14 cellular contexts compared by ENCODE assay signal in the genomic region with DNA sequence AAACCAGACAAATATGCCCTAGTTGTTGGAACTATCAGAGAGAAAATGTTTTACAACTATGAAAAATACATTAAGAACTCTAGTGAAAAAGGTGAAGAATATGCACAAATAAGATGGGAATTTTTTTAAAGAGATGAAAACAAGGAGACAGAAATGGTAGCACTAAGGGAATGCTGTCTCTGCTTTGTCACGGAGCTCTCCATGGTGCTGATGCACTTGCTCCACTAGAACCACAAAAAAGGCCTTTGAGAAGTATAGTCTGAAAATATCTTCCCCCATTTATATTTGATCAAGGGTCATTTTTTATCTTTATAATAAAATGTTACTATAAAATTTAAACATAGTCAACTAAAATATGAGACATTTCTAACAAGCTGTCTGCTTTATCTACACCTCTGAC.
A peak's percentile ranks its signal among the peaks of the same experiment; 100 is the strongest.
DNase-seq lines count a peak whose midpoint lies in the region; ATAC-seq, FAIRE-seq and TF ChIP-seq lines count a peak whose summit lies in the region.
"Had no signal": no experiment of that assay in that cellular context is flagged by ENCODE, and none has a peak within 500 bp of the region (broad histone marks: within the 10 kb centered on the region; RNA-seq: fewer than 3 reads in every experiment).

No MANE protein-coding gene starts in this region.

- no peaks in the 10 kb centered on the region for H3K27me3 Mint-ChIP-seq in activated CD4-positive, alpha-beta memory T cell treated with anti-CD3 and anti-CD28 coated beads, Interleukin-2, amount 10 ng/mL, durations not matched to agents 7 days and 5 days

- H3K4me3 ChIP-seq in A549 (no peak overlapping the region), HEK293 (ENCODE audit: low read depth, low read length) (no peak overlapping the region), hepatocyte (no peak overlapping the region), thyroid gland (replicated peaks in 1 of 3) (no peak overlapping the region)

- no peak overlapping the region for H3K27ac ChIP-seq in A549
- H3K27ac ChIP-seq in HEK293 (ENCODE audit: extremely low read depth, low read depth, low read length), result no peak overlapping the region
- no peak overlapping the region for H3K27ac ChIP-seq in hepatocyte
- H3K27ac ChIP-seq in thyroid gland, result no peak overlapping the region

- TF ChIP-seq EP300 in A549 (IDR thresholded peaks at IDR 0.05), result no peak

- TF ChIP-seq RAD21 in A549 (conservative IDR thresholded peaks at IDR 0.05 in 1 of 2, IDR thresholded peaks at IDR 0.05 in 1 of 2), result no peak

- no peaks in the 10 kb centered on the region for H3K4me1 Mint-ChIP-seq in activated CD4-positive, alpha-beta memory T cell treated with anti-CD3 and anti-CD28 coated beads, Interleukin-2, amount 10 ng/mL, durations not matched to agents 7 days and 5 days
- H3K4me1 Mint-ChIP-seq: stimulated activated effector memory CD8-positive, alpha-beta T cell treated with anti-CD3 and anti-CD28 coated beads, Interleukin-12 subunit alpha, Interleukin-12 subunit beta, amount 100 ng/mL, for 72 hours had no signal

- intact Hi-C loops in thyroid gland (cut with DNase I), result no loop called here

- H3K4me1 ChIP-seq in A549, result no peaks in the 10 kb centered on the region
- no peaks in the 10 kb centered on the region for H3K4me1 ChIP-seq in HEK293 (ENCODE audit: control insufficient read depth, insufficient read depth, low read length)
- H3K4me1 ChIP-seq in hepatocyte (ENCODE audit: insufficient read depth), result no peaks in the 10 kb centered on the region
- H3K4me1 ChIP-seq in thyroid gland, result no peaks in the 10 kb centered on the region

- no peaks in the 10 kb centered on the region for H3K79me2 ChIP-seq in hepatocyte

- no peaks in the 10 kb centered on the region for H3K9me3 ChIP-seq in A549
- no peaks in the 10 kb centered on the region for H3K9me3 ChIP-seq in HEK293 (ENCODE audit: control insufficient read depth, insufficient read depth, low read depth, low read length)
- H3K9me3 ChIP-seq in hepatocyte (ENCODE audit: low read depth), result no peaks in the 10 kb centered on the region
- H3K9me3 ChIP-seq in thyroid gland, result no peaks in the 10 kb centered on the region

- H3K9me2 ChIP-seq in hepatocyte (replicated peaks; ENCODE audit: insufficient read depth), result no peaks in the 10 kb centered on the region

- TF ChIP-seq POLR2A in A549 (IDR thresholded peaks at IDR 0.05; ENCODE audit: low read length) (no peak), thyroid gland (IDR thresholded peaks at IDR 0.05) (no peak)

- peaks cover 1% of the 10 kb centered on the region for H3K9me3 Mint-ChIP-seq in activated CD4-positive, alpha-beta memory T cell treated with anti-CD3 and anti-CD28 coated beads, Interleukin-2, amount 10 ng/mL, durations not matched to agents 7 days and 5 days

- no peak for TF ChIP-seq CTCF in A549 (IDR thresholded peaks at IDR 0.05)
- no peak for TF ChIP-seq CTCF in HEK293 (tag by site-specific recombination; IDR thresholded peaks at IDR 0.05)
- no peak for TF ChIP-seq CTCF in hepatocyte (IDR thresholded peaks at IDR 0.05; ENCODE audit: poor library complexity)
- no peak for TF ChIP-seq CTCF in thyroid gland (IDR thresholded peaks at IDR 0.05)

- no peak for DNase-seq in A549 (ENCODE audit: low read depth in 1 of 2, low spot score in 1 of 2)
- peak; percentile 9 for DNase-seq in RPMI8226
- peak; percentile 54 for DNase-seq in hepatocyte (ENCODE audit: low spot score)
- no peak for DNase-seq in thyroid gland
- DNase-seq in activated CD4-positive, alpha-beta memory T cell treated with anti-CD3 and anti-CD28 coated beads, Interleukin-2, amount 10 ng/mL, durations not matched to agents 7 days and 5 days, result no peak
- DNase-seq: activated CD4-positive, alpha-beta T cell treated with anti-CD3 and anti-CD28 coated beads, Interleukin-2, amount 50 U/mL, for 1 hour; activated effector memory CD4-positive, alpha-beta T cell treated with Interleukin-2 at 50 U/mL for 16 hours; C1 segment of cervical spinal cord; NCI-H1092 treated with DMSO at 0.1 percent for 48 hours; occipital lobe had no signal

- no peaks in the 10 kb centered on the region for H3K36me3 ChIP-seq in HEK293 (ENCODE audit: control insufficient read depth in 2 of 2, insufficient read depth in 1 of 2, low read length in 2 of 2)
- no peaks in the 10 kb centered on the region for H3K36me3 ChIP-seq in hepatocyte (replicated peaks; ENCODE audit: insufficient read depth, low read depth)
- H3K36me3 ChIP-seq in thyroid gland, result no peaks in the 10 kb centered on the region

- POLR2A ChIA-PET in A549 (lab: Yijun Ruan, JAX), result no interaction called here
- POLR2A ChIA-PET in HEK293 (lab: Yijun Ruan, JAX), result no interaction called here
- POLR2A ChIA-PET in activated CD4-positive, alpha-beta memory T cell treated with anti-CD3 and anti-CD28 coated beads, Interleukin-2, amount 10 ng/mL, durations not matched to agents 7 days and 5 days (lab: Charles Lee), result no interaction called here

- no peaks in the 10 kb centered on the region for H3K27me3 ChIP-seq in hepatocyte
- H3K27me3 ChIP-seq in thyroid gland, result no peaks in the 10 kb centered on the region

- H3K27ac Mint-ChIP-seq in activated CD4-positive, alpha-beta memory T cell treated with anti-CD3 and anti-CD28 coated beads, Interleukin-2, amount 10 ng/mL, durations not matched to agents 7 days and 5 days, result no peak overlapping the region
- H3K27ac Mint-ChIP-seq: stimulated activated effector memory CD8-positive, alpha-beta T cell treated with anti-CD3 and anti-CD28 coated beads, Interleukin-12 subunit alpha, Interleukin-12 subunit beta, amount 100 ng/mL, for 72 hours had no signal

- H3K36me3 Mint-ChIP-seq in activated CD4-positive, alpha-beta memory T cell treated with anti-CD3 and anti-CD28 coated beads, Interleukin-2, amount 10 ng/mL, durations not matched to agents 7 days and 5 days (ENCODE audit: low read depth), result no peaks in the 10 kb centered on the region
- H3K36me3 Mint-ChIP-seq: stimulated activated effector memory CD8-positive, alpha-beta T cell treated with anti-CD3 and anti-CD28 coated beads, Interleukin-12 subunit alpha, Interleukin-12 subunit beta, amount 100 ng/mL, for 72 hours had no signal

- no peak for ATAC-seq in A549
- no peak for ATAC-seq in HG03342 (IDR thresholded peaks at IDR 0.05; ENCODE audit: unreplicated experiment)
- ATAC-seq in HG02885 (IDR thresholded peaks at IDR 0.05; ENCODE audit: poor library complexity, unreplicated experiment), result no peak
- ATAC-seq: stimulated activated effector memory CD8-positive, alpha-beta T cell treated with anti-CD3 and anti-CD28 coated beads, Interleukin-12 subunit alpha, Interleukin-12 subunit beta, amount 100 ng/mL, for 72 hours had no signal

- H3K4me2 ChIP-seq in A549 (no peak overlapping the region), hepatocyte (no peak overlapping the region)

- H2AFZ ChIP-seq in hepatocyte, result no peak overlapping the region

- H3K4me3 Mint-ChIP-seq in activated CD4-positive, alpha-beta memory T cell treated with anti-CD3 and anti-CD28 coated beads, Interleukin-2, amount 10 ng/mL, durations not matched to agents 7 days and 5 days, result no peak overlapping the region
- H3K4me3 Mint-ChIP-seq: stimulated activated effector memory CD8-positive, alpha-beta T cell treated with anti-CD3 and anti-CD28 coated beads, Interleukin-12 subunit alpha, Interleukin-12 subunit beta, amount 100 ng/mL, for 72 hours had no signal

- 0% methylated on average over 1 of the region's 1 CpG for WGBS in A549 (ENCODE audit: missing lambda C conversion rate)
- WGBS in hepatocyte (ENCODE audit: low lambda C conversion rate, missing lambda C conversion rate), result 8% methylated on average over 1 of the region's 1 CpG
- 1 to 2% methylated on average over 1 of the region's 1 CpG for WGBS in thyroid gland, 2 donors

- no peak for FAIRE-seq in A549 (lab: Jason Lieb, UNC)

- no peaks in the 10 kb centered on the region for H4K20me1 ChIP-seq in hepatocyte (ENCODE audit: insufficient read depth, poor library complexity, severe bottlenecking)

- CTCF ChIA-PET in A549 (lab: Yijun Ruan, JAX) (no interaction called here), HEK293 (lab: Yijun Ruan, JAX) (no interaction called here)
- CTCF ChIA-PET in activated CD4-positive, alpha-beta memory T cell treated with anti-CD3 and anti-CD28 coated beads, Interleukin-2, amount 10 ng/mL, durations not matched to agents 7 days and 5 days (lab: Charles Lee), result no interaction called here

TF ChIP-seq in A549, 52 proteins besides CTCF, POLR2A, EP300 and RAD21 (continues in another document):
- TF ChIP-seq CEBPB (IDR thresholded peaks at IDR 0.05), result no peak

TF ChIP-seq in HEK293, 187 proteins besides CTCF, POLR2A, EP300 and RAD21:
- no peak for TF ChIP-seq MYNN (tag by site-specific recombination; IDR thresholded peaks at IDR 0.05; ENCODE audit: borderline replicate concordance)
- TF ChIP-seq, protein P1, sequence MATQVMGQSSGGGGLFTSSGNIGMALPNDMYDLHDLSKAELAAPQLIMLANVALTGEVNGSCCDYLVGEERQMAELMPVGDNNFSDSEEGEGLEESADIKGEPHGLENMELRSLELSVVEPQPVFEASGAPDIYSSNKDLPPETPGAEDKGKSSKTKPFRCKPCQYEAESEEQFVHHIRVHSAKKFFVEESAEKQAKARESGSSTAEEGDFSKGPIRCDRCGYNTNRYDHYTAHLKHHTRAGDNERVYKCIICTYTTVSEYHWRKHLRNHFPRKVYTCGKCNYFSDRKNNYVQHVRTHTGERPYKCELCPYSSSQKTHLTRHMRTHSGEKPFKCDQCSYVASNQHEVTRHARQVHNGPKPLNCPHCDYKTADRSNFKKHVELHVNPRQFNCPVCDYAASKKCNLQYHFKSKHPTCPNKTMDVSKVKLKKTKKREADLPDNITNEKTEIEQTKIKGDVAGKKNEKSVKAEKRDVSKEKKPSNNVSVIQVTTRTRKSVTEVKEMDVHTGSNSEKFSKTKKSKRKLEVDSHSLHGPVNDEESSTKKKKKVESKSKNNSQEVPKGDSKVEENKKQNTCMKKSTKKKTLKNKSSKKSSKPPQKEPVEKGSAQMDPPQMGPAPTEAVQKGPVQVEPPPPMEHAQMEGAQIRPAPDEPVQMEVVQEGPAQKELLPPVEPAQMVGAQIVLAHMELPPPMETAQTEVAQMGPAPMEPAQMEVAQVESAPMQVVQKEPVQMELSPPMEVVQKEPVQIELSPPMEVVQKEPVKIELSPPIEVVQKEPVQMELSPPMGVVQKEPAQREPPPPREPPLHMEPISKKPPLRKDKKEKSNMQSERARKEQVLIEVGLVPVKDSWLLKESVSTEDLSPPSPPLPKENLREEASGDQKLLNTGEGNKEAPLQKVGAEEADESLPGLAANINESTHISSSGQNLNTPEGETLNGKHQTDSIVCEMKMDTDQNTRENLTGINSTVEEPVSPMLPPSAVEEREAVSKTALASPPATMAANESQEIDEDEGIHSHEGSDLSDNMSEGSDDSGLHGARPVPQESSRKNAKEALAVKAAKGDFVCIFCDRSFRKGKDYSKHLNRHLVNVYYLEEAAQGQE (tag by site-specific recombination; IDR thresholded peaks at IDR 0.05), result peak; percentile 85
TF ChIP-seq in HEK293: peak in this region for 1.

Comparison
In these comparisons a context has a peak if more than half of its experiments do, and no peak if none do; other contexts are left out.
1. DNase-seq: peak in RPMI8226 (single experiment) and hepatocyte (single experiment); none in A549 (0 of 2), thyroid gland (0 of 2) and activated CD4-positive, alpha-beta memory T cell treated with anti-CD3 and anti-CD28 coated beads, Interleukin-2, amount 10 ng/mL, durations not matched to agents 7 days and 5 days (single experiment).